ENCODE assay signal across 28 cellular contexts in the genomic region with DNA sequence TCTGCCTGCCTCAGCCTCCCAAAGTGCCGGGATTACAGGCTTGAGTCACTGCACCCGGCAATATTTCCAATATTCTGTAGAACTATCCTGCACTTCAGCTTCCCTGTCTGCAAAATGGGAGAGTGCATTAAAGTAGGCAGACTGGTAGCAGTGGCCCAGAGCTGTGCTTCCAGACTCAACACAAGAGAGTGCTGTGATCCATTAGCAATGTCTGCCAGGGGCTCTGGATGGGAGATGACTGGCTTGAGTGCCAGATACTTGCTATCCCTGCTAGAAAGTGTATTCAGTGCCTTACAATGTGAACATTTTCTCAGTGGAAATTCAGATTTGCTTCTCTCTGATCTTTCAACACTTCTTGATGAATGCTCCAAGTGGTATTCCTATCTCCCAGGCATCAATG.
"Had no signal": no experiment of that assay in that cellular context is flagged by ENCODE, and none has a peak within 500 bp of the region (broad histone marks: within the 10 kb centered on the region; RNA-seq: fewer than 3 reads in every experiment).

No MANE protein-coding gene starts in this region.

- H3K4me2 ChIP-seq: neural progenitor cell had no signal

- H3K36me3 ChIP-seq: left lung, lower lobe of right lung, neural progenitor cell, neutrophil, ovary, prostate gland, sigmoid colon, spleen, tibial nerve, uterus had no signal

- FAIRE-seq: keratinocyte, small intestine had no signal

- H3K9ac ChIP-seq: neural progenitor cell had no signal

- H3K4me3 Mint-ChIP-seq: natural killer cell; nephron progenitor cell; neural progenitor cell; stimulated activated effector memory CD8-positive, alpha-beta T cell treated with anti-CD3 and anti-CD28 coated beads, Interleukin-12 subunit alpha, Interleukin-12 subunit beta, amount 100 ng/mL, for 72 hours; stimulated activated naive CD8-positive, alpha-beta T cell treated with anti-CD3 and anti-CD28 coated beads, Interleukin-15, amount 100 ng/mL, for 72 hours; type B pancreatic cell had no signal

- H3K27ac Mint-ChIP-seq: natural killer cell, nephron progenitor cell, neural progenitor cell, type B pancreatic cell had no signal

- H3K27me3 ChIP-seq: left lung, neural progenitor cell, neutrophil, ovary, sigmoid colon, spleen, tibial nerve, uterus had no signal

- H3K4me3 ChIP-seq: left lung, lower lobe of right lung, neural progenitor cell, ovary, prostate gland, sigmoid colon, spleen, tibial nerve, uterus had no signal

- H3K9me3 Mint-ChIP-seq: naive B cell; natural killer cell; nephron progenitor cell; neural progenitor cell; stimulated activated effector memory CD8-positive, alpha-beta T cell treated with anti-CD3 and anti-CD28 coated beads, Interleukin-12 subunit alpha, Interleukin-12 subunit beta, amount 100 ng/mL, for 72 hours; stimulated activated naive CD8-positive, alpha-beta T cell treated with anti-CD3 and anti-CD28 coated beads, Interleukin-15, amount 100 ng/mL, for 72 hours; type B pancreatic cell had no signal

- ATAC-seq: left colon; left lung; lower lobe of right lung; natural killer cell; right cardiac atrium; stimulated activated effector memory CD8-positive, alpha-beta T cell treated with anti-CD3 and anti-CD28 coated beads, Interleukin-12 subunit alpha, Interleukin-12 subunit beta, amount 100 ng/mL, for 72 hours; stimulated activated naive CD8-positive, alpha-beta T cell treated with anti-CD3 and anti-CD28 coated beads, Interleukin-15, amount 100 ng/mL, for 72 hours had no signal

- H3K4me1 Mint-ChIP-seq: natural killer cell; stimulated activated effector memory CD8-positive, alpha-beta T cell treated with anti-CD3 and anti-CD28 coated beads, Interleukin-12 subunit alpha, Interleukin-12 subunit beta, amount 100 ng/mL, for 72 hours had no signal

- H3K27ac ChIP-seq: left lung, lower lobe of right lung, neural progenitor cell, neutrophil, ovary, prostate gland, sigmoid colon, tibial nerve, uterus had no signal

- H3K4me1 ChIP-seq: left lung, neural progenitor cell, prostate gland, sigmoid colon, tibial nerve, uterus had no signal

- H2AFZ ChIP-seq: neural progenitor cell had no signal

- H3K36me3 Mint-ChIP-seq: naive B cell; natural killer cell; neural progenitor cell; stimulated activated effector memory CD8-positive, alpha-beta T cell treated with anti-CD3 and anti-CD28 coated beads, Interleukin-12 subunit alpha, Interleukin-12 subunit beta, amount 100 ng/mL, for 72 hours; type B pancreatic cell had no signal

- H3K27me3 Mint-ChIP-seq: naive B cell had no signal

- H3K9me3 ChIP-seq: left lung, lower lobe of right lung, neutrophil, ovary, prostate gland, sigmoid colon, spleen, tibial nerve, uterus had no signal

- DNase-seq: hippocampal formation; left colon; left lung; lower lobe of right lung; mammary epithelial cell; mesenchymal stem cell; naive B cell; natural killer cell; nephron progenitor cell; occipital lobe; ovary; retina; right cardiac atrium; sigmoid colon; small intestine; stimulated activated CD4-positive, alpha-beta T cell treated with anti-CD3 and anti-CD28 coated beads, Interleukin-4, amount 100 ng/mL, for 24 hours; stimulated activated naive CD4-positive, alpha-beta T cell treated with Interleukin-2 at 50 U/mL for 16 hours; stimulated activated naive CD8-positive, alpha-beta T cell treated with anti-CD3 and anti-CD28 coated beads, Interleukin-15, amount 100 ng/mL, for 72 hours; substantia nigra; uterus had no signal
